18 cellular contexts compared by ENCODE assay signal in genomic region chr5:43854697-43855292, GRCh38.
DNase-seq lines count a peak whose midpoint lies in the region; ATAC-seq, FAIRE-seq and TF ChIP-seq lines count a peak whose summit lies in the region.
"Had no signal": no experiment of that assay in that cellular context is flagged by ENCODE, and none has a peak within 500 bp of the region (broad histone marks: within the 10 kb centered on the region; RNA-seq: fewer than 3 reads in every experiment).

No MANE protein-coding gene starts in this region.

- peaks cover 0 to 3% (median 1%) of the 10 kb centered on the region in 4 experiments; a peak in 2 of 7 replicates for H3K4me1 ChIP-seq in H1 (replicated peaks in 1 of 4; ENCODE audit: control insufficient read depth in 3 of 4, insufficient read depth in 4 of 4, low read length in 3 of 4)
- H3K4me1 ChIP-seq in mesenchymal stem cell (ENCODE audit: control insufficient read depth, insufficient read depth, low read depth, low read length): no peaks in the 10 kb centered on the region
- H3K4me1 ChIP-seq: esophagus squamous epithelium, upper lobe of right lung had no signal

- H2AFZ ChIP-seq in H1 (ENCODE audit: low read length) (no peak overlapping the region), mesenchymal stem cell (ENCODE audit: low read depth, low read length) (no peak overlapping the region)

- H3K4me3 ChIP-seq in H1 (ENCODE audit: extremely low read depth in 1 of 4, insufficient read depth in 2 of 4, low read depth in 3 of 4, low read length in 4 of 4): no peak overlapping the region
- no peak overlapping the region for H3K4me3 ChIP-seq in mesenchymal stem cell (ENCODE audit: insufficient read depth in 1 of 2, low read depth in 1 of 2, low read length in 2 of 2)
- H3K4me3 ChIP-seq: esophagus squamous epithelium, upper lobe of right lung had no signal

- no peak for TF ChIP-seq RAD21 in H1 (IDR thresholded peaks at IDR 0.05 in 1 of 2, conservative IDR thresholded peaks at IDR 0.05 in 1 of 2; ENCODE audit: low read depth in 2 of 2, low read length in 2 of 2)

- H2BK120ac ChIP-seq in H1 (replicated peaks; ENCODE audit: low read depth, low read length): no peak overlapping the region
- H2BK120ac ChIP-seq in mesenchymal stem cell (ENCODE audit: low read depth, low read length): no peak overlapping the region

- H3K79me2 ChIP-seq in H1 (ENCODE audit: control insufficient read depth in 1 of 2, insufficient read depth in 2 of 2, low read length in 2 of 2): no peaks in the 10 kb centered on the region

- CTCF ChIA-PET in H1 (lab: Charles Lee; ENCODE audit: partially characterized antibody): no interaction called here

- POLR2A ChIA-PET in H1 (lab: Charles Lee; ENCODE audit: partially characterized antibody): no interaction called here

- H3K14ac ChIP-seq in H1 (ENCODE audit: insufficient read length): no peak overlapping the region
- no peak overlapping the region for H3K14ac ChIP-seq in mesenchymal stem cell (ENCODE audit: low read length in 2 of 2)

- no peak for TF ChIP-seq EP300 in H1 (IDR thresholded peaks at IDR 0.05; ENCODE audit: borderline replicate concordance in 1 of 2, low read depth in 2 of 2, low read length in 2 of 2)

- H3K27ac ChIP-seq in H1 (ENCODE audit: low read depth, low read length) (no peak overlapping the region), mesenchymal stem cell (ENCODE audit: low read length, poor library complexity, severe bottlenecking) (no peak overlapping the region)
- H3K27ac ChIP-seq: brain microvascular endothelial cell, esophagus squamous epithelium, upper lobe of right lung had no signal

- H3K56ac ChIP-seq in H1 (replicated peaks; ENCODE audit: insufficient read length, low read depth, low read length): no peak overlapping the region

- no peaks in the 10 kb centered on the region; the same call in 1 of the 2 replicates for H3K23me2 ChIP-seq in H1 (ENCODE audit: low read depth, low read length)

- no peaks in the 10 kb centered on the region for H3K9me3 ChIP-seq in H1 (ENCODE audit: insufficient read depth in 2 of 2, low read depth in 1 of 2, low read length in 1 of 2)
- no peaks in the 10 kb centered on the region for H3K9me3 ChIP-seq in mesenchymal stem cell (ENCODE audit: control insufficient read depth, low read length)
- H3K9me3 ChIP-seq: esophagus squamous epithelium, upper lobe of right lung had no signal

- TF ChIP-seq CTCF in H1 (IDR thresholded peaks at IDR 0.05; ENCODE audit: control extremely low read depth in 1 of 3, insufficient read depth in 1 of 3, low read depth in 1 of 3, low read length in 3 of 3): no peak

- H4K8ac ChIP-seq in H1 (ENCODE audit: extremely low read depth, insufficient read depth, low read length): no peak overlapping the region
- H4K8ac ChIP-seq in mesenchymal stem cell (ENCODE audit: low read length): no peak overlapping the region

- no peak overlapping the region for H3K4me2 ChIP-seq in H1 (ENCODE audit: insufficient read depth in 1 of 2, low read depth in 2 of 2, low read length in 2 of 2)
- H3K4me2 ChIP-seq in mesenchymal stem cell (ENCODE audit: low read length, poor library complexity, severe bottlenecking): no peak overlapping the region

- H4K5ac ChIP-seq in H1 (ENCODE audit: insufficient read length, low read depth, low read length): no peak overlapping the region

- no peaks in the 10 kb centered on the region for H4K20me1 ChIP-seq in H1 (replicated peaks in 1 of 2; ENCODE audit: control insufficient read depth in 1 of 2, insufficient read depth in 2 of 2, low read length in 2 of 2)

- H4K91ac ChIP-seq in H1 (replicated peaks; ENCODE audit: insufficient read length, low read length) (no peak overlapping the region), mesenchymal stem cell (ENCODE audit: low read length) (no peak overlapping the region)

- TF ChIP-seq POLR2A in H1 (IDR thresholded peaks at IDR 0.05; ENCODE audit: control extremely low read depth in 1 of 2, low read depth in 2 of 2, low read length in 2 of 2): no peak

- H2AK5ac ChIP-seq in H1 (ENCODE audit: low read depth, low read length) (no peak overlapping the region), mesenchymal stem cell (ENCODE audit: low read length, severe bottlenecking) (no peak overlapping the region)

- H3K18ac ChIP-seq in H1 (ENCODE audit: extremely low read depth, low read length) (no peak overlapping the region; the same call in 1 of the 2 replicates), mesenchymal stem cell (ENCODE audit: low read depth in 1 of 2, low read length in 2 of 2) (no peak overlapping the region)

- DNase-seq in AG08395 (ENCODE audit: low spot score) (peak; percentile 38), LHCN-M2 (ENCODE audit: low read depth) (peak; percentile 57), H1 (ENCODE audit: low read depth in 1 of 2, low spot score in 2 of 2) (peak in 1 of 2 experiments; percentile 5), mesenchymal stem cell (peak; percentile 10), NCI-H1417 (lab: John Stamatoyannopoulos, UW) (no peak)
- DNase-seq in central memory CD4-positive, alpha-beta T cell: no peak
- DNase-seq: ACHN; activated naive CD4-positive, alpha-beta T cell treated with anti-CD3 and anti-CD28 coated beads, Interleukin-2, amount 10 ng/mL, durations not matched to agents 7 days and 5 days; activated T-cell treated with anti-CD3 and anti-CD28 coated beads, Interleukin-2, amount 50 U/mL, for 1 hour; brain microvascular endothelial cell; esophagus squamous epithelium; NCI-H1694 treated with DMSO at 0.1 percent for 48 hours; NCI-H345; SIG-M5; stimulated activated CD4-positive, alpha-beta T cell treated with anti-CD3 and anti-CD28 coated beads, Interleukin-15, amount 100 ng/mL, for 24 hours; upper lobe of right lung had no signal

- H3K23ac ChIP-seq in H1 (ENCODE audit: insufficient read length): no peak overlapping the region
- no peak overlapping the region for H3K23ac ChIP-seq in mesenchymal stem cell (ENCODE audit: low read length in 2 of 2)

- no peak overlapping the region for H3K9ac ChIP-seq in H1 (replicated peaks in 1 of 4; ENCODE audit: extremely low read depth in 1 of 4, low read depth in 3 of 4, low read length in 3 of 4)
- peak overlapping the region; percentile 34 for H3K9ac ChIP-seq in mesenchymal stem cell (ENCODE audit: low read length)

- no peak overlapping the region for H2BK20ac ChIP-seq in H1 (ENCODE audit: low read length)

- peak; percentile 68 for FAIRE-seq in H1 (lab: Jason Lieb, UNC)

- H3K27me3 ChIP-seq in H1 (replicated peaks in 1 of 4; ENCODE audit: control insufficient read depth in 3 of 4, extremely low read depth in 1 of 4, insufficient read depth in 3 of 4, low read length in 3 of 4) (no peaks in the 10 kb centered on the region), mesenchymal stem cell (ENCODE audit: control insufficient read depth in 1 of 2, insufficient read depth in 1 of 2, low read length in 2 of 2) (no peaks in the 10 kb centered on the region)
- H3K27me3 ChIP-seq: brain microvascular endothelial cell, esophagus squamous epithelium, upper lobe of right lung had no signal

- H3K4ac ChIP-seq in H1 (replicated peaks; ENCODE audit: insufficient read length, low read depth, low read length) (no peak overlapping the region), mesenchymal stem cell (ENCODE audit: low read depth in 1 of 2, low read length in 2 of 2) (no peak overlapping the region)

- no peaks in the 10 kb centered on the region for H3K79me1 ChIP-seq in H1 (ENCODE audit: low read depth, low read length)
- no peaks in the 10 kb centered on the region for H3K79me1 ChIP-seq in mesenchymal stem cell (replicated peaks; ENCODE audit: low read length, poor library complexity, severe bottlenecking)

- no peak for ATAC-seq in HG03354 (IDR thresholded peaks at IDR 0.05; ENCODE audit: poor library complexity, severe bottlenecking, unreplicated experiment)
- no peak for ATAC-seq in activated CD4-positive, CD25-positive, alpha-beta regulatory T cell treated with anti-CD3 and anti-CD28 coated beads, Interleukin-2, amount 50 U/mL, for 24 hours
- ATAC-seq: upper lobe of right lung had no signal

- H2BK5ac ChIP-seq in H1 (ENCODE audit: low read depth, low read length) (no peak overlapping the region), mesenchymal stem cell (ENCODE audit: low read depth, low read length, poor library complexity, severe bottlenecking) (no peak overlapping the region)

- no peak overlapping the region for H2BK15ac ChIP-seq in H1 (ENCODE audit: low read length)
- H2BK15ac ChIP-seq in mesenchymal stem cell (ENCODE audit: low read depth, poor library complexity, severe bottlenecking): no peak overlapping the region

- H3K36me3 ChIP-seq in H1 (ENCODE audit: control insufficient read depth in 2 of 4, insufficient read depth in 4 of 4, low read length in 3 of 4): no peaks in the 10 kb centered on the region
- no peaks in the 10 kb centered on the region for H3K36me3 ChIP-seq in mesenchymal stem cell (ENCODE audit: control insufficient read depth in 1 of 2, insufficient read depth in 2 of 2, low read depth in 1 of 2, low read length in 2 of 2)
- H3K36me3 ChIP-seq: brain microvascular endothelial cell, esophagus squamous epithelium, upper lobe of right lung had no signal

- H2BK12ac ChIP-seq in H1 (ENCODE audit: low read depth, low read length): no peak overlapping the region
- no peak overlapping the region for H2BK12ac ChIP-seq in mesenchymal stem cell (ENCODE audit: low read length in 2 of 2)

- 93% methylated on average over 1 of the region's 1 CpG; no CpG with 5 or more reads in 1 of the 2 experiments for whole genome bisulfite sequencing in H1 (ENCODE audit: extremely low coverage in 1 of 2, insufficient coverage in 1 of 2, insufficient read length in 1 of 2, insufficient replicate concordance in 2 of 2, low coverage in 1 of 2, low lambda C conversion rate in 2 of 2, missing lambda C conversion rate in 1 of 2), 2 experiments
- 20% methylated on average over 1 of the region's 1 CpG for WGBS in mesenchymal stem cell

TF ChIP-seq in H1, 55 proteins besides CTCF, POLR2A, EP300 and RAD21 (continues in another document):
- TF ChIP-seq JUND (IDR thresholded peaks at IDR 0.05; ENCODE audit: low read length) (0 out of 2 replicates have a peak, but pooled peaks have one; percentile 4), SP1 (IDR thresholded peaks at IDR 0.05; ENCODE audit: low read depth, low read length) (0 out of 2 replicates have a peak, but pooled peaks have one; percentile 15), CTBP2 (IDR thresholded peaks at IDR 0.05; ENCODE audit: borderline replicate concordance, insufficient read depth, insufficient read length, low read length) (no peak), E2F6 (IDR thresholded peaks at IDR 0.05) (no peak), SIRT6 (IDR thresholded peaks at IDR 0.05; ENCODE audit: low read length) (no peak), CHD2 (IDR thresholded peaks at IDR 0.05; ENCODE audit: low read length) (no peak), CHD1 (IDR thresholded peaks at IDR 0.05; ENCODE audit: low read depth, low read length) (no peak), RNF2 (IDR thresholded peaks at IDR 0.05; ENCODE audit: borderline replicate concordance, low read depth, low read length, missing control alignments, poor library complexity, severe bottlenecking) (no peak)

Comparison
In these comparisons a context has a peak if more than half of its experiments do, and no peak if none do; other contexts are left out.
1. DNase-seq: peak in AG08395 (single experiment), LHCN-M2 (single experiment) and mesenchymal stem cell (single experiment); none in central memory CD4-positive, alpha-beta T cell (single experiment) and NCI-H1417 (0 of 3).